ENCODE assay signal across 8 cellular contexts in genomic region chr10:124671486-124672075, GRCh38.
DNase-seq lines count a peak whose midpoint lies in the region; ATAC-seq and TF ChIP-seq lines count a peak whose summit lies in the region.

No MANE protein-coding gene starts in this region.

- RAD21 ChIA-PET in HCT116 (lab: Charles Lee; ENCODE audit: low non-redundant PET in 1 of 2, low total read pairs in 2 of 2, uncharacterized antibody in 2 of 2, unreplicated experiment in 2 of 2), result no interaction called here

- H3K9ac ChIP-seq in HCT116 (ENCODE audit: low read length) (no peak overlapping the region), neural cell (ENCODE audit: low read length) (no peak overlapping the region)

- H2AFZ ChIP-seq in HCT116 (ENCODE audit: low read depth, low read length, poor library complexity, severe bottlenecking) (no peak overlapping the region), neural cell (ENCODE audit: low read depth, low read length) (no peak overlapping the region)

- H3K4me3 ChIP-seq in HCT116 (replicated peaks in 1 of 2; ENCODE audit: low read depth in 1 of 2, low read length in 2 of 2) (no peak overlapping the region), esophagus squamous epithelium (no peak overlapping the region), neural cell (ENCODE audit: low read length) (no peak overlapping the region)

- no peaks in the 10 kb centered on the region; the same call in 1 of the 2 replicates for H3K79me2 ChIP-seq in HCT116 (ENCODE audit: insufficient read depth, low read length)
- H3K79me2 ChIP-seq in neural cell (replicated peaks; ENCODE audit: insufficient read depth, low read length), result peaks cover 5% of the 10 kb centered on the region

- BruUV-seq in HCT116 (replicated peaks; lab: Mats Ljungman, UMichigan), result no TSS peak

- H3K9me3 ChIP-seq in HCT116 (ENCODE audit: control insufficient read depth in 1 of 2, insufficient read depth in 1 of 2, low read depth in 1 of 2, low read length in 2 of 2) (no peaks in the 10 kb centered on the region), esophagus squamous epithelium (no peaks in the 10 kb centered on the region), neural cell (ENCODE audit: low read length) (no peaks in the 10 kb centered on the region)

- TF ChIP-seq CTCF in HCT116 (IDR thresholded peaks at IDR 0.05 in 2 of 3, conservative IDR thresholded peaks at IDR 0.05 in 1 of 3; ENCODE audit: borderline replicate concordance in 1 of 3, insufficient read depth in 1 of 3, low read depth in 2 of 3, low read length in 2 of 3) (peak; percentile 25 to 44 (median 29); a peak in 4 of 6 replicates), esophagus squamous epithelium (IDR thresholded peaks at IDR 0.05) (peak in 3 of 6 experiments; percentile 33 to 64 (median 49)), neural cell (IDR thresholded peaks at IDR 0.05; ENCODE audit: poor library complexity, severe bottlenecking) (no peak)

- no peak for TF ChIP-seq EP300 in neural cell (conservative IDR thresholded peaks at IDR 0.05; ENCODE audit: poor library complexity, severe bottlenecking)

- TF ChIP-seq RAD21 in HCT116 (IDR thresholded peaks at IDR 0.05; ENCODE audit: low read depth) (no peak; the same call in 1 of the 2 replicates), neural cell (conservative IDR thresholded peaks at IDR 0.05) (no peak)

- H3K27me3 ChIP-seq in HCT116 (ENCODE audit: insufficient read depth, low read length), result no peaks in the 10 kb centered on the region
- no peaks in the 10 kb centered on the region for H3K27me3 ChIP-seq in esophagus squamous epithelium
- H3K27me3 ChIP-seq in neural cell (ENCODE audit: insufficient read depth, low read depth, low read length), result no peaks in the 10 kb centered on the region

- H3K9me2 ChIP-seq in HCT116 (ENCODE audit: insufficient read depth) (no peaks in the 10 kb centered on the region), neural cell (ENCODE audit: insufficient read depth, low read length) (no peaks in the 10 kb centered on the region)

- H3K4me2 ChIP-seq in HCT116 (ENCODE audit: low read length) (peak overlapping the region; percentile 18; the same call in 1 of the 2 replicates), neural cell (ENCODE audit: low read length) (no peak overlapping the region)

- H3K27ac ChIP-seq in HCT116 (ENCODE audit: low read depth, low read length) (no peak overlapping the region), esophagus squamous epithelium (peak overlapping the region; percentile 37 to 69 (median 52)), neural cell (ENCODE audit: low read length) (peak overlapping the region; percentile 30)

- H4K20me1 ChIP-seq in HCT116 (ENCODE audit: insufficient read depth), result no peaks in the 10 kb centered on the region
- peaks cover 3% of the 10 kb centered on the region for H4K20me1 ChIP-seq in neural cell (ENCODE audit: insufficient read depth)

- intact Hi-C loops in HCT116 (cut with micrococcal nuclease), result no loop called here
- intact Hi-C loops in esophagus squamous epithelium (cut with DNase I), result no loop called here

- 26 to 50% methylated on average over 6 to 7 of the region's 8 CpGs for WGBS in esophagus squamous epithelium, 2 donors

- peaks cover 7 to 17% of the 10 kb centered on the region in 2 experiments; a peak in 3 of 4 replicates for H3K4me1 ChIP-seq in HCT116 (ENCODE audit: control insufficient read depth in 1 of 2, insufficient read depth in 2 of 2, low read length in 2 of 2)
- H3K4me1 ChIP-seq in esophagus squamous epithelium, result peaks cover 56 to 99% (median 61%) of the 10 kb centered on the region in 3 donors

- H3F3A ChIP-seq in neural cell (ENCODE audit: insufficient read depth, low read length, poor library complexity, severe bottlenecking), result no peaks in the 10 kb centered on the region

- ATAC-seq in HCT116 (peak; percentile 87), GM18502 (IDR thresholded peaks at IDR 0.05; ENCODE audit: poor library complexity, unreplicated experiment) (no peak), HG02610 (IDR thresholded peaks at IDR 0.05; ENCODE audit: unreplicated experiment) (no peak), GM21447 (IDR thresholded peaks at IDR 0.05; ENCODE audit: unreplicated experiment) (no peak)

- H3K36me3 ChIP-seq in HCT116 (ENCODE audit: control insufficient read depth in 1 of 2, insufficient read depth in 2 of 2, low read length in 2 of 2), result no peaks in the 10 kb centered on the region; a peak in 1 of 4 replicates
- H3K36me3 ChIP-seq in esophagus squamous epithelium, result peaks cover 0 to 72% (median 2%) of the 10 kb centered on the region in 3 donors
- H3K36me3 ChIP-seq in neural cell (ENCODE audit: insufficient read depth, low read length), result no peaks in the 10 kb centered on the region

- POLR2A ChIA-PET in HCT116 (lab: Charles Lee), result no interaction called here

- CTCF ChIA-PET in HCT116 (lab: Charles Lee), result interaction anchor here (1.0 to 1.3 kb wide), 2 partner anchors 70 to 74 kb away, joined by 4 to 5 read pairs; no protein-coding TSS in a partner anchor

- DNase-seq in HCT116 (ENCODE audit: low read depth, low spot score), result peak; percentile 34
- DNase-seq in RPMI7951 (ENCODE audit: low read depth), result peak; percentile 30
- DNase-seq in esophagus squamous epithelium (lab: John Stamatoyannopoulos, UW), result no peak
- DNase-seq in D341Med (ENCODE audit: low spot score), result no peak

- TF ChIP-seq POLR2A in HCT116 (IDR thresholded peaks at IDR 0.05; ENCODE audit: borderline replicate concordance, extremely low read depth, insufficient read depth, insufficient read length) (no peak), esophagus squamous epithelium (IDR thresholded peaks at IDR 0.05) (no peak)

TF ChIP-seq in HCT116, 20 proteins besides CTCF, POLR2A, EP300 and RAD21 (continues in another document):
- TF ChIP-seq EGR1 (IDR thresholded peaks at IDR 0.05; ENCODE audit: low read depth) (no peak), YY1 (IDR thresholded peaks at IDR 0.05; ENCODE audit: extremely low read depth, insufficient replicate concordance, low read depth, low read length) (no peak), ZNF274 (IDR thresholded peaks at IDR 0.05; ENCODE audit: low read depth, low read length) (no peak), ATF3 (IDR thresholded peaks at IDR 0.05) (no peak), ZFX (IDR thresholded peaks at IDR 0.05) (no peak), TCF7L2 (IDR thresholded peaks at IDR 0.05; ENCODE audit: borderline replicate concordance, extremely low read depth, insufficient read depth, insufficient read length) (no peak), SRF (IDR thresholded peaks at IDR 0.05; ENCODE audit: low read depth) (no peak), EZH2 (IDR thresholded peaks at IDR 0.05) (no peak), MAX (IDR thresholded peaks at IDR 0.05) (no peak), ELF1 (IDR thresholded peaks at IDR 0.05; ENCODE audit: borderline replicate concordance, low read depth) (no peak), JUND (IDR thresholded peaks at IDR 0.05) (no peak), SIN3A (IDR thresholded peaks at IDR 0.05; ENCODE audit: low read depth) (no peak)

TF ChIP-seq in neural cell, 6 proteins besides CTCF, POLR2A, EP300 and RAD21:
- no peak for TF ChIP-seq REST (IDR thresholded peaks at IDR 0.05; ENCODE audit: borderline replicate concordance)
- no peak for TF ChIP-seq SMC3 (conservative IDR thresholded peaks at IDR 0.05; ENCODE audit: poor library complexity)
- no peak for TF ChIP-seq TAF1 (IDR thresholded peaks at IDR 0.05; ENCODE audit: low read depth)
- no peak for TF ChIP-seq MXI1 (conservative IDR thresholded peaks at IDR 0.05; ENCODE audit: poor library complexity, severe bottlenecking)
- TF ChIP-seq EZH2 (IDR thresholded peaks at IDR 0.05; ENCODE audit: borderline replicate concordance, insufficient read depth, low read length, poor library complexity, severe bottlenecking), result no peak
- no peak for TF ChIP-seq POLR2AphosphoS5 (IDR thresholded peaks at IDR 0.05)

Comparison
In these comparisons a context has a peak if more than half of its experiments do, and no peak if none do; other contexts are left out.
1. DNase-seq: peak in HCT116 (single experiment) and RPMI7951 (single experiment); none in esophagus squamous epithelium (single experiment) and D341Med (single experiment).